2 cellular contexts compared by ENCODE assay signal in genomic region chr5:177431317-177432142, GRCh38.
TF ChIP-seq lines count a peak whose summit lies in the region.

No MANE protein-coding gene starts in this region.

TF ChIP-seq in IMR-90, 13 proteins besides CTCF, POLR2A, EP300 and RAD21:
- TF ChIP-seq CEBPB (IDR thresholded peaks at IDR 0.05; ENCODE audit: low read depth, low read length), result no peak
- no peak for TF ChIP-seq CHD1 (IDR thresholded peaks at IDR 0.05; ENCODE audit: low read depth, low read length)
- no peak for TF ChIP-seq NFE2L2 (IDR thresholded peaks at IDR 0.05; ENCODE audit: low read depth, low read length)
- TF ChIP-seq MAFK (IDR thresholded peaks at IDR 0.05; ENCODE audit: low read depth, low read length), result no peak
- TF ChIP-seq MXI1 (IDR thresholded peaks at IDR 0.05; ENCODE audit: borderline replicate concordance, low read depth, low read length), result no peak
- no peak for TF ChIP-seq USF2 (IDR thresholded peaks at IDR 0.05; ENCODE audit: low read depth, low read length)
- no peak for TF ChIP-seq ELK1 (IDR thresholded peaks at IDR 0.05; ENCODE audit: borderline replicate concordance, low read depth, low read length)
- TF ChIP-seq BHLHE40 (IDR thresholded peaks at IDR 0.05; ENCODE audit: low read depth, low read length), result no peak
- TF ChIP-seq RFX5 (IDR thresholded peaks at IDR 0.05; ENCODE audit: low read depth, low read length), result no peak
- TF ChIP-seq MAZ (IDR thresholded peaks at IDR 0.05; ENCODE audit: borderline replicate concordance, low read depth, low read length), result no peak
- TF ChIP-seq SMC3 (IDR thresholded peaks at IDR 0.05; ENCODE audit: low read depth, low read length), result no peak
- no peak for TF ChIP-seq RCOR1 (IDR thresholded peaks at IDR 0.05; ENCODE audit: insufficient replicate concordance, low read length)

TF ChIP-seq in HepG2, 621 proteins besides CTCF, POLR2A, EP300 and RAD21:
- TF ChIP-seq DBP (CRISPR knock-in tag; IDR thresholded peaks at IDR 0.05; ENCODE audit: not compliant biosample characterization) (no peak), KLF13 (CRISPR knock-in tag; IDR thresholded peaks at IDR 0.05) (no peak), AGO1 (IDR thresholded peaks at IDR 0.05; ENCODE audit: low read depth, low read length, poor library complexity, severe bottlenecking) (peak; percentile 93), RBFOX2 (IDR thresholded peaks at IDR 0.05; ENCODE audit: low read depth, low read length) (peak; percentile 66), PRPF4 (IDR thresholded peaks at IDR 0.05; ENCODE audit: low read depth, low read length, poor library complexity, severe bottlenecking) (no peak), ZNF768 (CRISPR knock-in tag; IDR thresholded peaks at IDR 0.05) (peak; percentile 94), ZNF263 (CRISPR knock-in tag; IDR thresholded peaks at IDR 0.05) (no peak), EHMT2 (IDR thresholded peaks at IDR 0.05; ENCODE audit: borderline replicate concordance, low read depth, low read length) (no peak), MAF1 (CRISPR knock-in tag; IDR thresholded peaks at IDR 0.05; ENCODE audit: borderline replicate concordance) (no peak), SALL2 (CRISPR knock-in tag; IDR thresholded peaks at IDR 0.05) (no peak), ZNF780A (CRISPR knock-in tag; IDR thresholded peaks at IDR 0.05) (no peak), ZNF253 (CRISPR knock-in tag; IDR thresholded peaks at IDR 0.05; ENCODE audit: borderline replicate concordance) (no peak), GATAD2A (CRISPR knock-in tag; IDR thresholded peaks at IDR 0.05) (no peak), NFYC (CRISPR knock-in tag; IDR thresholded peaks at IDR 0.05) (no peak), ZNF383 (CRISPR knock-in tag; IDR thresholded peaks at IDR 0.05; ENCODE audit: borderline replicate concordance) (no peak), POLR2G (IDR thresholded peaks at IDR 0.05; ENCODE audit: low read depth, low read length) (peak; percentile 48; the same call in 1 of the 2 replicates), ARID5B (CRISPR knock-in tag; IDR thresholded peaks at IDR 0.05) (no peak), GABPB1 (CRISPR knock-in tag; IDR thresholded peaks at IDR 0.05) (no peak), ZNF816 (CRISPR knock-in tag; IDR thresholded peaks at IDR 0.05; ENCODE audit: borderline replicate concordance) (no peak), ZC3H13 (CRISPR knock-in tag; IDR thresholded peaks at IDR 0.05) (no peak), AGO2 (optimal IDR thresholded peaks at IDR 0.05; ENCODE audit: low read depth, low read length) (peak; percentile 83), ZNF773 (CRISPR knock-in tag; IDR thresholded peaks at IDR 0.05; ENCODE audit: borderline replicate concordance) (no peak), ZNF343 (CRISPR knock-in tag; IDR thresholded peaks at IDR 0.05) (no peak)
